In the genomic region with DNA sequence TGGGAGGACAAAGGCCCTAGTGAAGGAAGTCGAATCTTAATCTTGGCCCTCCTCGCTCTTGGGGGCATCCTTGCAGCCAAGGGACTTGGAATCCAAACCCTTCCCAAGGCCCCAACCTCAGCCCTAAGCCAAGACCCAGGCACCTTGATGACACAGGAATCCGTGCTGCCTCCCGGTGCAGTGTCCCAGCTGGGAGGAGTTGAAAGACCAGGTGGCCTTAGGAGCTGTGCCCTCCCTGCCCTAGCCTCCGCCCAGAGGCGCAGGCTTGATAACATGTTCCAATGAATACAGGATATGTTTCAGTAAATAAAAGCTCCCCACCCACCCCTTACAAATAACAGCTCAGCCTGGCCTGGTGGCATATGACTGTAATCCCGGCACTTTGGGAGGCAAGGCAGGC, we compare ENCODE assay signal across 1 cellular context.
TF ChIP-seq lines count a peak whose summit lies in the region.

A gene (minus strand): TSS at position 208 of the 400 bp plus-strand sequence. CDS start 5,724 bp downstream, outside the sequence.

TF ChIP-seq in WTC11, 78 proteins besides CTCF, POLR2A, EP300 and RAD21 (continued from another document):
- TF ChIP-seq HMGA2 (CRISPR knock-in tag; IDR thresholded peaks at IDR 0.05), result no peak
